Comparison of ENCODE assay signal across 9 cellular contexts in the genomic region with DNA sequence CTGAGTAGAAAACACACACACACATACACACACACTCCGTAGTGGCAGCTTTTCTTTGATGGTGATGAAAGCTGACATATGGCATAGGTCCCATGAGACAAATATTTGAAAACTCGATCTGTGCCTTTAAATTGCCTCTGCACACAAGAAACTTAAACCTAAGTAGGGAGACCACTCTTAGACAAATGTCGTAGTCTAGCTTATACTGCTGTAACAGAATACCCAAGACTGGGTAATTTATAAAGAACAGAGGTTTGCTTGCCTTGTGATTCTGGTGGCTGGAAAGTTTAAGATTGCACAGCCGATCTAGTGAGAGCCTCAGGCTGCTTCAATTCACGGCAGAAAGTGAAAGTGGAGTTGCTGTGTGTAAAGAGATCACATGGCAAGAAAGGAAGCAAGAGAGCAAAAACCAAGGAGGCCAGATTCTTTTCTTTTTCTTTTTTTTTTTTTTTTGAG.
DNase-seq lines count a peak whose midpoint lies in the region; ATAC-seq, FAIRE-seq and TF ChIP-seq lines count a peak whose summit lies in the region.
"Had no signal": no experiment of that assay in that cellular context is flagged by ENCODE, and none has a peak within 500 bp of the region (broad histone marks: within the 10 kb centered on the region; RNA-seq: fewer than 3 reads in every experiment).

No MANE protein-coding gene starts in this region.

- no peaks in the 10 kb centered on the region for H3K27me3 ChIP-seq in astrocyte (ENCODE audit: insufficient read depth, low read length)

- no peak for FAIRE-seq in astrocyte (lab: Jason Lieb, UNC)
- FAIRE-seq: H1 had no signal

- H3K27ac Mint-ChIP-seq in CD14-positive monocyte: peak overlapping the region; percentile 28 to 94 (median 83)
- no peak overlapping the region for H3K27ac Mint-ChIP-seq in IgD-negative memory B cell
- no peak overlapping the region for H3K27ac Mint-ChIP-seq in astrocyte (ENCODE audit: unreplicated experiment)

- peak overlapping the region; percentile 10 for H3K9ac ChIP-seq in astrocyte (ENCODE audit: low read length)

- peaks cover 3% of the 10 kb centered on the region for H3K9me3 ChIP-seq in astrocyte (ENCODE audit: insufficient read depth, low read depth, low read length)
- H3K9me3 ChIP-seq in mucosa of descending colon: no peaks in the 10 kb centered on the region

- DNase-seq in CD14-positive monocyte (ENCODE audit: low spot score) (no peak), astrocyte (ENCODE audit: low read depth) (no peak), mucosa of descending colon (peak in 1 of 3 donors; percentile 54), AML-193 (lab: John Stamatoyannopoulos, UW) (no peak), HT-29 (ENCODE audit: low spot score) (no peak)
- no peak for DNase-seq in activated CD4-positive, CD25-positive, alpha-beta regulatory T cell treated with anti-CD3 and anti-CD28 coated beads, Interleukin-2, amount 50 U/mL, for 72 hours

- H4K20me1 ChIP-seq in astrocyte (ENCODE audit: insufficient read depth, low read length): no peaks in the 10 kb centered on the region

- peaks cover 40% of the 10 kb centered on the region for H3K4me1 Mint-ChIP-seq in CD14-positive monocyte
- H3K4me1 Mint-ChIP-seq in IgD-negative memory B cell: peaks cover 7 to 17% (median 9%) of the 10 kb centered on the region in 3 donors
- no peaks in the 10 kb centered on the region for H3K4me1 Mint-ChIP-seq in astrocyte (ENCODE audit: low read depth, unreplicated experiment)

- intact Hi-C loops in CD14-positive monocyte (cut with micrococcal nuclease) (no loop called here), mucosa of descending colon (cut with DNase I, micrococcal nuclease) (no loop called here)

- H3K4me2 ChIP-seq in astrocyte (ENCODE audit: low read length): peak overlapping the region; percentile 58

- no peak overlapping the region for H3K27ac ChIP-seq in astrocyte (ENCODE audit: low read depth, low read length)

- H3K79me2 ChIP-seq in astrocyte (ENCODE audit: insufficient read depth, low read length): no peaks in the 10 kb centered on the region

- ATAC-seq in GM19463 (IDR thresholded peaks at IDR 0.05; ENCODE audit: unreplicated experiment): peak; percentile 75
- peak; percentile 90 for ATAC-seq in mucosa of descending colon

- H3K36me3 Mint-ChIP-seq in CD14-positive monocyte: no peaks in the 10 kb centered on the region
- H3K36me3 Mint-ChIP-seq in IgD-negative memory B cell: no peaks in the 10 kb centered on the region
- H3K36me3 Mint-ChIP-seq in astrocyte (ENCODE audit: low read depth, unreplicated experiment): no peaks in the 10 kb centered on the region

- H3K4me3 Mint-ChIP-seq in CD14-positive monocyte: peak overlapping the region; percentile 68 to 83
- H3K4me3 Mint-ChIP-seq in IgD-negative memory B cell: peak overlapping the region; percentile 70 to 89 (median 85)
- H3K4me3 Mint-ChIP-seq in astrocyte (ENCODE audit: unreplicated experiment): no peak overlapping the region

- H3K4me3 ChIP-seq in astrocyte (ENCODE audit: insufficient read depth, low read depth, low read length) (peak overlapping the region; percentile 23), mucosa of descending colon (no peak overlapping the region)

- TF ChIP-seq CTCF in CD14-positive monocyte (IDR thresholded peaks at IDR 0.05): no peak
- no peak for TF ChIP-seq CTCF in astrocyte (IDR thresholded peaks at IDR 0.05; ENCODE audit: insufficient read depth, low read depth, low read length)
- no peak for TF ChIP-seq CTCF in mucosa of descending colon (IDR thresholded peaks at IDR 0.05)

- peaks cover 0 to 3% (median 0%) of the 10 kb centered on the region in 7 donors for H3K9me3 Mint-ChIP-seq in CD14-positive monocyte
- H3K9me3 Mint-ChIP-seq in IgD-negative memory B cell: peaks cover 0 to 3% (median 2%) of the 10 kb centered on the region in 3 donors
- peaks cover 4% of the 10 kb centered on the region for H3K9me3 Mint-ChIP-seq in astrocyte (ENCODE audit: unreplicated experiment)

- no peaks in the 10 kb centered on the region for H3K4me1 ChIP-seq in astrocyte (ENCODE audit: insufficient read depth, low read length)
- no peaks in the 10 kb centered on the region for H3K4me1 ChIP-seq in mucosa of descending colon (ENCODE audit: low read depth)

- no peak overlapping the region for H2AFZ ChIP-seq in astrocyte (ENCODE audit: low read depth, low read length)

- H3K27me3 Mint-ChIP-seq in CD14-positive monocyte (ENCODE audit: low read depth in 3 of 3) (peaks cover 0 to 7% (median 0%) of the 10 kb centered on the region in 3 donors), IgD-negative memory B cell (no peaks in the 10 kb centered on the region), astrocyte (ENCODE audit: low read depth, unreplicated experiment) (no peaks in the 10 kb centered on the region)

- H3K36me3 ChIP-seq in astrocyte (ENCODE audit: insufficient read depth, low read length) (no peaks in the 10 kb centered on the region), mucosa of descending colon (ENCODE audit: low read depth) (no peaks in the 10 kb centered on the region)

Comparison
In these comparisons a context has a peak if more than half of its experiments do, and no peak if none do; other contexts are left out.
1. H3K27ac Mint-ChIP-seq: peak in CD14-positive monocyte (7 of 7); none in IgD-negative memory B cell (0 of 3) and astrocyte (single experiment).